In genomic region chr3:126752303-126753190, GRCh38 we compare ENCODE assay signal across 1 cellular context.
A peak's percentile ranks its signal among the peaks of the same experiment; 100 is the strongest.
TF ChIP-seq lines count a peak whose summit lies in the region.

No MANE protein-coding gene starts in this region.

TF ChIP-seq in GM12878, 131 proteins besides CTCF, POLR2A, EP300 and RAD21 (continued from another document):
- TF ChIP-seq IRF5 (IDR thresholded peaks at IDR 0.05; ENCODE audit: borderline replicate concordance): no peak
- no peak for TF ChIP-seq ZNF687 (IDR thresholded peaks at IDR 0.05)
- no peak for TF ChIP-seq ATF3 (IDR thresholded peaks at IDR 0.05; ENCODE audit: borderline replicate concordance, extremely low read depth, low read depth, low read length)
- TF ChIP-seq GATAD2B (conservative IDR thresholded peaks at IDR 0.05; ENCODE audit: low read depth): 0 out of 2 replicates have a peak, but pooled peaks have one; percentile 29
- peak; percentile 41 for TF ChIP-seq RELA (IDR thresholded peaks at IDR 0.05; ENCODE audit: borderline replicate concordance, partially characterized antibody)
- TF ChIP-seq BCLAF1 (IDR thresholded peaks at IDR 0.05): no peak
- TF ChIP-seq KLF5 (IDR thresholded peaks at IDR 0.05; ENCODE audit: partially characterized antibody): no peak
- TF ChIP-seq CUX1 (IDR thresholded peaks at IDR 0.05; ENCODE audit: insufficient replicate concordance, low read depth, low read length): no peak
- TF ChIP-seq DPF2 (IDR thresholded peaks at IDR 0.05): no peak
- no peak for TF ChIP-seq SPI1 (IDR thresholded peaks at IDR 0.05; ENCODE audit: borderline replicate concordance, insufficient read depth, low read depth, low read length)
- no peak for TF ChIP-seq PAX8 (IDR thresholded peaks at IDR 0.05)
- peak; percentile 36; the same call in 1 of the 2 replicates for TF ChIP-seq BRCA1 (IDR thresholded peaks at IDR 0.05; ENCODE audit: low read depth, low read length)
- no peak for TF ChIP-seq SMAD1 (IDR thresholded peaks at IDR 0.05; ENCODE audit: low read depth, partially characterized antibody)
- no peak for TF ChIP-seq RBBP5 (conservative IDR thresholded peaks at IDR 0.05)
- 0 out of 2 replicates have a peak, but pooled peaks have one; percentile 20 for TF ChIP-seq IRF4 (IDR thresholded peaks at IDR 0.05; ENCODE audit: low read depth, low read length)
- 0 out of 2 replicates have a peak, but pooled peaks have one; percentile 52 for TF ChIP-seq WRNIP1 (IDR thresholded peaks at IDR 0.05; ENCODE audit: borderline replicate concordance, low read depth, low read length)
- no peak for TF ChIP-seq IRF3 (IDR thresholded peaks at IDR 0.05)
- no peak for TF ChIP-seq ZNF622 (IDR thresholded peaks at IDR 0.05)
- 0 out of 4 replicates have a peak, but pooled peaks of 1 of the 2 experiments have one; percentile 28 for TF ChIP-seq SRF (IDR thresholded peaks at IDR 0.05; ENCODE audit: low read depth in 2 of 2, low read length in 2 of 2)
- TF ChIP-seq E4F1 (IDR thresholded peaks at IDR 0.05; ENCODE audit: borderline replicate concordance, partially characterized antibody): no peak
- no peak for TF ChIP-seq SKIL (IDR thresholded peaks at IDR 0.05; ENCODE audit: low read depth, poor library complexity, severe bottlenecking)
- TF ChIP-seq MXI1 (IDR thresholded peaks at IDR 0.05; ENCODE audit: low read depth, low read length): no peak
- no peak for TF ChIP-seq ATF7 (IDR thresholded peaks at IDR 0.05; ENCODE audit: low read depth)
- no peak for TF ChIP-seq POLR2AphosphoS5 (IDR thresholded peaks at IDR 0.05; ENCODE audit: low read length)
- TF ChIP-seq MEF2B (IDR thresholded peaks at IDR 0.05; ENCODE audit: partially characterized antibody, poor library complexity, severe bottlenecking): no peak
- TF ChIP-seq SMAD5 (IDR thresholded peaks at IDR 0.05; ENCODE audit: low read depth): no peak
TF ChIP-seq in GM12878: peak in this region for 17.
